ENCODE assay signal across 11 cellular contexts in genomic region chr1:204323887-204324286, GRCh38. TPM values are rescaled to one million over a fixed set of nuclear protein-coding genes. Genes with fewer than 3 reads are reported as not detected.
DNase-seq lines count a peak whose midpoint lies in the region; ATAC-seq and TF ChIP-seq lines count a peak whose summit lies in the region.
"Had no signal": no experiment of that assay in that cellular context is flagged by ENCODE, and none has a peak within 500 bp of the region (broad histone marks: within the 10 kb centered on the region; RNA-seq: fewer than 3 reads in every experiment).

No MANE protein-coding gene starts in this region.

- no peaks in the 10 kb centered on the region for H3K9me3 Mint-ChIP-seq in activated CD4-positive, alpha-beta memory T cell treated with anti-CD3 and anti-CD28 coated beads, Interleukin-2, amount 10 ng/mL, durations not matched to agents 7 days and 5 days
- no peaks in the 10 kb centered on the region for H3K9me3 Mint-ChIP-seq in Calu3 (ENCODE audit: low read depth, unreplicated experiment)
- H3K9me3 Mint-ChIP-seq: memory B cell had no signal

- POLR2A ChIA-PET in activated CD4-positive, alpha-beta memory T cell treated with anti-CD3 and anti-CD28 coated beads, Interleukin-2, amount 10 ng/mL, durations not matched to agents 7 days and 5 days (lab: Charles Lee), result no interaction called here

- H3K27me3 Mint-ChIP-seq in activated CD4-positive, alpha-beta memory T cell treated with anti-CD3 and anti-CD28 coated beads, Interleukin-2, amount 10 ng/mL, durations not matched to agents 7 days and 5 days, result no peaks in the 10 kb centered on the region
- H3K27me3 Mint-ChIP-seq in Calu3 (ENCODE audit: unreplicated experiment), result no peaks in the 10 kb centered on the region

- intact Hi-C loops in Calu3 (cut with micrococcal nuclease; ENCODE audit: unreplicated experiment), result no loop called here

- no peak for TF ChIP-seq EP300 in gastroesophageal sphincter (IDR thresholded peaks at IDR 0.05)

- peak; percentile 58 to 70 for DNase-seq in activated CD4-positive, alpha-beta T cell treated with anti-CD3 and anti-CD28 coated beads, Interleukin-2, amount 50 U/mL, for 48 hours
- no peak for DNase-seq in activated CD4-positive, alpha-beta T cell treated with anti-CD3 and anti-CD28 coated beads, Interleukin-2, amount 50 U/mL, for 4 hours
- peak; percentile 31 for DNase-seq in activated CD4-positive, alpha-beta memory T cell treated with anti-CD3 and anti-CD28 coated beads, Interleukin-2, amount 10 ng/mL, durations not matched to agents 7 days and 5 days
- DNase-seq in stimulated activated CD8-positive, alpha-beta memory T cell treated with anti-CD3 and anti-CD28 coated beads, Interleukin-2, amount 100 ng/mL, for 48 hours (ENCODE audit: low read depth in 2 of 2), result peak; percentile 20 to 49
- DNase-seq in Calu3 (no peak), NCI-H1105 treated with DMSO at 0.1 percent for 48 hours (lab: John Stamatoyannopoulos, UW) (no peak)
- DNase-seq: NCI-H1930 had no signal

- no peaks in the 10 kb centered on the region for H3K9me3 ChIP-seq in gastroesophageal sphincter

- no peaks in the 10 kb centered on the region for H3K36me3 ChIP-seq in gastroesophageal sphincter

- no TSS peak for BruUV-seq in Calu3 (replicated peaks; lab: Mats Ljungman, UMichigan)

- peaks cover 10% of the 10 kb centered on the region for H3K27me3 ChIP-seq in gastroesophageal sphincter

- no peak overlapping the region for H3K27ac ChIP-seq in gastroesophageal sphincter

- WGBS in gastroesophageal sphincter (ENCODE audit: low coverage in 1 of 2), 2 donors, result 29 to 78% methylated on average over 1 to 2 of the region's 2 CpGs

- CTCF ChIA-PET in activated CD4-positive, alpha-beta memory T cell treated with anti-CD3 and anti-CD28 coated beads, Interleukin-2, amount 10 ng/mL, durations not matched to agents 7 days and 5 days (lab: Charles Lee), result interaction anchor here (0.5 to 1.4 kb wide), 3 partner anchors 16 to 442 kb away, joined by 3 to 4 read pairs (median 3); no protein-coding TSS in a partner anchor
- CTCF ChIA-PET in Calu3 (lab: Charles Lee), result interaction anchor here (1.0 kb wide), 2 partner anchors 9 to 65 kb away, joined by 3 read pairs; no protein-coding TSS in a partner anchor

- peaks cover 0 to 16% (median 0%) of the 10 kb centered on the region in 3 donors for H3K4me1 ChIP-seq in gastroesophageal sphincter

- TF ChIP-seq CTCF in gastroesophageal sphincter (IDR thresholded peaks at IDR 0.05), result no peak
- TF ChIP-seq CTCF in Calu3 (IDR thresholded peaks at IDR 0.05; ENCODE audit: unreplicated experiment), result no peak

- no peak overlapping the region for H3K27ac Mint-ChIP-seq in activated CD4-positive, alpha-beta memory T cell treated with anti-CD3 and anti-CD28 coated beads, Interleukin-2, amount 10 ng/mL, durations not matched to agents 7 days and 5 days
- H3K27ac Mint-ChIP-seq in Calu3 (ENCODE audit: unreplicated experiment), result no peak overlapping the region
- H3K27ac Mint-ChIP-seq: B cell, memory B cell had no signal

- H3K36me3 Mint-ChIP-seq in activated CD4-positive, alpha-beta memory T cell treated with anti-CD3 and anti-CD28 coated beads, Interleukin-2, amount 10 ng/mL, durations not matched to agents 7 days and 5 days (ENCODE audit: low read depth), result no peaks in the 10 kb centered on the region
- H3K36me3 Mint-ChIP-seq in Calu3 (ENCODE audit: insufficient read depth, unreplicated experiment), result no peaks in the 10 kb centered on the region
- H3K36me3 Mint-ChIP-seq: memory B cell had no signal

- ATAC-seq in gastroesophageal sphincter (peak; percentile 38), HG03159 (IDR thresholded peaks at IDR 0.05; ENCODE audit: unreplicated experiment) (no peak)

- no peak overlapping the region for H3K4me3 Mint-ChIP-seq in activated CD4-positive, alpha-beta memory T cell treated with anti-CD3 and anti-CD28 coated beads, Interleukin-2, amount 10 ng/mL, durations not matched to agents 7 days and 5 days
- H3K4me3 Mint-ChIP-seq in Calu3 (ENCODE audit: low read depth, unreplicated experiment), result no peak overlapping the region
- H3K4me3 Mint-ChIP-seq: B cell, memory B cell had no signal

- no peak for TF ChIP-seq POLR2A in gastroesophageal sphincter (IDR thresholded peaks at IDR 0.05)

- peaks cover 11% of the 10 kb centered on the region for H3K4me1 Mint-ChIP-seq in activated CD4-positive, alpha-beta memory T cell treated with anti-CD3 and anti-CD28 coated beads, Interleukin-2, amount 10 ng/mL, durations not matched to agents 7 days and 5 days
- peaks cover 60% of the 10 kb centered on the region for H3K4me1 Mint-ChIP-seq in Calu3 (ENCODE audit: low read depth, unreplicated experiment)
- H3K4me1 Mint-ChIP-seq: B cell had no signal

- H3K4me3 ChIP-seq in gastroesophageal sphincter, result no peak overlapping the region

RNA-seq across cellular contexts. Expression of gene PLEKHA6, which starts 35.8 kb away (rescaled TPM):
- total RNA-seq in activated CD4-positive, alpha-beta memory T cell treated with anti-CD3 and anti-CD28 coated beads, Interleukin-2, amount 10 ng/mL, durations not matched to agents 7 days and 5 days, result not detected
- total RNA-seq in gastroesophageal sphincter, result 10 to 100 TPM in 2 of 4 donors, 1 to 10 TPM in 2; 8.7 to 17.8 (median 11.4) TPM
- total RNA-seq in Calu3 (2022), result 94.9 and 101 TPM in 2 replicates

Comparison
In these comparisons a context has a peak if more than half of its experiments do, and no peak if none do; other contexts are left out.
1. DNase-seq: peak in activated CD4-positive, alpha-beta T cell treated with anti-CD3 and anti-CD28 coated beads, Interleukin-2, amount 50 U/mL, for 48 hours (2 of 2), activated CD4-positive, alpha-beta memory T cell treated with anti-CD3 and anti-CD28 coated beads, Interleukin-2, amount 10 ng/mL, durations not matched to agents 7 days and 5 days (single experiment) and stimulated activated CD8-positive, alpha-beta memory T cell treated with anti-CD3 and anti-CD28 coated beads, Interleukin-2, amount 100 ng/mL, for 48 hours (2 of 2); none in activated CD4-positive, alpha-beta T cell treated with anti-CD3 and anti-CD28 coated beads, Interleukin-2, amount 50 U/mL, for 4 hours (0 of 2), Calu3 (single experiment) and NCI-H1105 treated with DMSO at 0.1 percent for 48 hours (single experiment).
2. RNA of gene PLEKHA6, which starts 35.8 kb away (total RNA-seq): 94.9 to 101 TPM in Calu3 and 8.7 to 17.8 TPM in gastroesophageal sphincter; not detected in activated CD4-positive, alpha-beta memory T cell treated with anti-CD3 and anti-CD28 coated beads, Interleukin-2, amount 10 ng/mL, durations not matched to agents 7 days and 5 days; every median in the first group is over 4 times any median in the second.